Comparison of ENCODE assay signal across 8 cellular contexts in the genomic region with DNA sequence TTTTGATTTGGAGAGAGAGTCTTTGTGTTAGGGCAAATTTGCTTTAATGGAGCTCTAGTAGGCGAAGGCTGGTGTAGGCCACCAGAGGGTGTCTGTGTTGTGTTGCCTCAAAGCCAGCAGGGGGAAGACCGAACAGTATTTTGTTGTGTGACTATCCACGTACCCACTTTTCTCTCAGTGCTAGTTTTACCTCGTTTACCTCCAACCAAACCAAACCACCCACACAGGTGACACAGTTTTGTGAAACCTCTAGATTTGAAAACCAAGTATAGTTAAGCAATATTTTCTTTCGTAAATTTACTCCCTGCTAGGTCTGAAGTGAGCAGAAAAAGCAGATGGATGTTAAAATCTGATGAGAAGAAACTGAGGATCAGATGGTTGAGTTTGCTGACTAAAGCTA. TPM values are rescaled to one million over a fixed set of nuclear protein-coding genes. Genes with fewer than 3 reads are reported as not detected.
DNase-seq lines count a peak whose midpoint lies in the region; ATAC-seq and TF ChIP-seq lines count a peak whose summit lies in the region.

No MANE protein-coding gene starts in this region.

- H2BK15ac ChIP-seq in mesenchymal stem cell (ENCODE audit: low read depth, poor library complexity, severe bottlenecking): no peak overlapping the region

- no peaks in the 10 kb centered on the region for H3K4me1 ChIP-seq in effector memory CD4-positive, alpha-beta T cell (ENCODE audit: control insufficient read depth, insufficient read depth, low read length, poor library complexity, severe bottlenecking)
- H3K4me1 ChIP-seq in mesenchymal stem cell (ENCODE audit: control insufficient read depth, insufficient read depth, low read depth, low read length): no peaks in the 10 kb centered on the region

- peak overlapping the region; percentile 78 for H3K9ac ChIP-seq in mesenchymal stem cell (ENCODE audit: low read length)

- H3K36me3 ChIP-seq in effector memory CD4-positive, alpha-beta T cell (ENCODE audit: control insufficient read depth, insufficient read depth, low read length): peaks cover 18% of the 10 kb centered on the region
- H3K36me3 ChIP-seq in mesenchymal stem cell (ENCODE audit: control insufficient read depth in 1 of 2, insufficient read depth in 2 of 2, low read depth in 1 of 2, low read length in 2 of 2): peaks cover 30 to 54% of the 10 kb centered on the region in 2 experiments

- no peak overlapping the region for H3K23ac ChIP-seq in mesenchymal stem cell (ENCODE audit: low read length in 2 of 2)

- H3K36me3 Mint-ChIP-seq in activated CD4-positive, alpha-beta T cell treated with anti-CD3 and anti-CD28 coated beads, Interleukin-2, amount 10 ng/mL, durations not matched to agents 7 days and 5 days (ENCODE audit: low read depth): peaks cover 18% of the 10 kb centered on the region

- H4K91ac ChIP-seq in mesenchymal stem cell (ENCODE audit: low read length): no peak overlapping the region

- H2BK12ac ChIP-seq in mesenchymal stem cell (ENCODE audit: low read length in 2 of 2): no peak overlapping the region

- peak overlapping the region; percentile 70 for H3K27ac Mint-ChIP-seq in activated CD4-positive, alpha-beta T cell treated with anti-CD3 and anti-CD28 coated beads, Interleukin-2, amount 10 ng/mL, durations not matched to agents 7 days and 5 days

- no peaks in the 10 kb centered on the region for H3K27me3 Mint-ChIP-seq in activated CD4-positive, alpha-beta T cell treated with anti-CD3 and anti-CD28 coated beads, Interleukin-2, amount 10 ng/mL, durations not matched to agents 7 days and 5 days

- no peaks in the 10 kb centered on the region for H3K27me3 ChIP-seq in effector memory CD4-positive, alpha-beta T cell (replicated peaks; ENCODE audit: control insufficient read depth, insufficient read depth, low read length, poor library complexity, severe bottlenecking)
- H3K27me3 ChIP-seq in mesenchymal stem cell (ENCODE audit: control insufficient read depth in 1 of 2, insufficient read depth in 1 of 2, low read length in 2 of 2): no peaks in the 10 kb centered on the region

- no peak overlapping the region for H3K4me3 ChIP-seq in effector memory CD4-positive, alpha-beta T cell (ENCODE audit: insufficient read depth, low read depth, low read length, poor library complexity, severe bottlenecking)
- H3K4me3 ChIP-seq in mesenchymal stem cell (ENCODE audit: insufficient read depth in 1 of 2, low read depth in 1 of 2, low read length in 2 of 2): no peak overlapping the region

- H2AFZ ChIP-seq in mesenchymal stem cell (ENCODE audit: low read depth, low read length): no peak overlapping the region

- 44% methylated on average over 5 of the region's 5 CpGs for WGBS in mesenchymal stem cell

- no peak overlapping the region for H3K4ac ChIP-seq in mesenchymal stem cell (ENCODE audit: low read depth in 1 of 2, low read length in 2 of 2)

- CTCF ChIA-PET in activated CD4-positive, alpha-beta T cell treated with anti-CD3 and anti-CD28 coated beads, Interleukin-2, amount 10 ng/mL, durations not matched to agents 7 days and 5 days (lab: Charles Lee): interaction anchor here (0.6 to 3.3 kb wide), 14 partner anchors 8 to 203 kb away, joined by 3 to 24 read pairs (median 4); a partner anchor contains a TSS

- no peaks in the 10 kb centered on the region for H3K9me3 Mint-ChIP-seq in activated CD4-positive, alpha-beta T cell treated with anti-CD3 and anti-CD28 coated beads, Interleukin-2, amount 10 ng/mL, durations not matched to agents 7 days and 5 days

- H3K79me1 ChIP-seq in mesenchymal stem cell (replicated peaks; ENCODE audit: low read length, poor library complexity, severe bottlenecking): peaks cover 13% of the 10 kb centered on the region

- peak; percentile 71 for ATAC-seq in HG02981 (IDR thresholded peaks at IDR 0.05; ENCODE audit: unreplicated experiment)

- H2BK120ac ChIP-seq in mesenchymal stem cell (ENCODE audit: low read depth, low read length): no peak overlapping the region

- no peak overlapping the region for H3K4me2 ChIP-seq in mesenchymal stem cell (ENCODE audit: low read length, poor library complexity, severe bottlenecking)

- H3K4me3 Mint-ChIP-seq in activated CD4-positive, alpha-beta T cell treated with anti-CD3 and anti-CD28 coated beads, Interleukin-2, amount 10 ng/mL, durations not matched to agents 7 days and 5 days: no peak overlapping the region

- POLR2A ChIA-PET in activated CD4-positive, alpha-beta T cell treated with anti-CD3 and anti-CD28 coated beads, Interleukin-2, amount 10 ng/mL, durations not matched to agents 7 days and 5 days (lab: Charles Lee): interaction anchor here (1.7 kb wide), 1 partner anchor 132 kb away, joined by 9 read pairs; a partner anchor contains a TSS

- H3K4me1 Mint-ChIP-seq in activated CD4-positive, alpha-beta T cell treated with anti-CD3 and anti-CD28 coated beads, Interleukin-2, amount 10 ng/mL, durations not matched to agents 7 days and 5 days: peaks cover 14% of the 10 kb centered on the region

- no peaks in the 10 kb centered on the region for H3K9me3 ChIP-seq in effector memory CD4-positive, alpha-beta T cell (ENCODE audit: control insufficient read depth, low read length)
- no peaks in the 10 kb centered on the region for H3K9me3 ChIP-seq in mesenchymal stem cell (ENCODE audit: control insufficient read depth, low read length)

- no peak overlapping the region for H4K8ac ChIP-seq in mesenchymal stem cell (ENCODE audit: low read length)

- H3K27ac ChIP-seq in effector memory CD4-positive, alpha-beta T cell (ENCODE audit: insufficient read depth, low read length, poor library complexity, severe bottlenecking): peak overlapping the region; percentile 1
- H3K27ac ChIP-seq in mesenchymal stem cell (ENCODE audit: low read length, poor library complexity, severe bottlenecking): peak overlapping the region; percentile 8

- DNase-seq in NCI-H446 (lab: John Stamatoyannopoulos, UW): peak; percentile 61 to 64
- DNase-seq in activated CD4-positive, alpha-beta T cell treated with anti-CD3 and anti-CD28 coated beads, Interleukin-2, amount 10 ng/mL, durations not matched to agents 7 days and 5 days: peak; percentile 68
- peak in 2 of 3 donors; percentile 1 to 7 for DNase-seq in effector memory CD4-positive, alpha-beta T cell
- DNase-seq in mesenchymal stem cell: peak; percentile 83
- DNase-seq in stimulated activated CD8-positive, alpha-beta memory T cell treated with anti-CD3 and anti-CD28 coated beads, Interleukin-15, amount 100 ng/mL, for 48 hours (ENCODE audit: low read depth in 2 of 2): peak; percentile 23 to 26
- DNase-seq in DMS79 treated with DMSO at 0.1 percent for 48 hours (lab: John Stamatoyannopoulos, UW): no peak

- no peak overlapping the region for H2BK5ac ChIP-seq in mesenchymal stem cell (ENCODE audit: low read depth, low read length, poor library complexity, severe bottlenecking)

- TF ChIP-seq CTCF in GM12874 (IDR thresholded peaks at IDR 0.05; ENCODE audit: insufficient read depth, low read depth, low read length): peak; percentile 86

- no peak overlapping the region for H2AK5ac ChIP-seq in mesenchymal stem cell (ENCODE audit: low read length, severe bottlenecking)

- H3K18ac ChIP-seq in mesenchymal stem cell (ENCODE audit: low read depth in 1 of 2, low read length in 2 of 2): no peak overlapping the region

- no peak overlapping the region for H3K14ac ChIP-seq in mesenchymal stem cell (ENCODE audit: low read length in 2 of 2)

RNA-seq across cellular contexts. Expression of a gene that starts 36.3 kb away (rescaled TPM):
- total RNA-seq in activated CD4-positive, alpha-beta T cell treated with anti-CD3 and anti-CD28 coated beads, Interleukin-2, amount 10 ng/mL, durations not matched to agents 7 days and 5 days: not detected
- 0.25 TPM for polyA plus RNA-seq in mesenchymal stem cell (2013, experiment 1 of 2)
- 0.67 TPM for polyA plus RNA-seq in mesenchymal stem cell (2013, experiment 2 of 2)

RNA-seq across cellular contexts. Expression of a gene that starts 42.5 kb away (rescaled TPM):
- 10 to 100 TPM; 32.6 to 35.9 TPM for total RNA-seq in activated CD4-positive, alpha-beta T cell treated with anti-CD3 and anti-CD28 coated beads, Interleukin-2, amount 10 ng/mL, durations not matched to agents 7 days and 5 days
- 22.2 TPM for polyA plus RNA-seq in mesenchymal stem cell (2013, experiment 1 of 2)
- 24.9 TPM for polyA plus RNA-seq in mesenchymal stem cell (2013, experiment 2 of 2)

RNA-seq across cellular contexts. Expression of a gene that starts 44.3 kb away (rescaled TPM):
- total RNA-seq in activated CD4-positive, alpha-beta T cell treated with anti-CD3 and anti-CD28 coated beads, Interleukin-2, amount 10 ng/mL, durations not matched to agents 7 days and 5 days: 10 to 100 TPM; 26.0 to 26.1 TPM
- polyA plus RNA-seq in mesenchymal stem cell (2013, experiment 1 of 2): 59.4 TPM
- polyA plus RNA-seq in mesenchymal stem cell (2013, experiment 2 of 2): 61.3 TPM
